In the genomic region with DNA sequence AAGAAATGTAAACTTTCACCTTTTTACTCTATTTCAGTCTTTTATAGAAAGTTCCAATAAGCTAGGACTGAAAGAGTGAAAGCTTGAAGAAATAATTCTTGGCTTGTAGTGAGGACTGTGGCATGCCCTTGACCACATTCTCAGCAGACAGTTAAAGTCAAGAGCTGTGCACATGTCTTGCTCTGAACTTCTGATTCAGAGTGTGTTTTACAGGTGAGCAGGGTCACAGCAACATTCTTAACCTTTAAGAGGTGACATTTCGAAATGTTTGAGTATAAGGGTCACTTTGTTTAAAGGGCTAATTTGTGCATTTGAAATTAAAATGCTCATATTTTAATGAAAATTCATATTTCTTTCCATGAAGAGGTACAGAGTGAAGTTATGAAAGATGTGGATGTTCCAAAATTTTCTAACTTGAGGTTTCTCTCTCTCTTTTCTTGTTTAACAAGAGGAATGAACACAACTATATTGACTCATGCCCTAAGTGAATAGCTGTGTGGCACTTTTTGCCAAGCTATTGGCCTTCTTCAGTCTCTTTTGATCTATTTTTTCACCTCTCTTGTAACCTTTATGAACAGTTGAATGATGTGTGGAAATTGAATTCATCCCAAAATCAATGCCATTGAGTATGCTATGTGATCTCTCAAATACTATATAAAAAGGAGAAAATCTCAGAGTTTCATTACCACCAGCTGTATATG, we compare ENCODE assay signal across 2 cellular contexts.
TF ChIP-seq lines count a peak whose summit lies in the region.

No MANE protein-coding gene starts in this region.

TF ChIP-seq in liver, 16 proteins besides CTCF, POLR2A, EP300 and RAD21 (continued from another document):
- TF ChIP-seq, protein P1, sequence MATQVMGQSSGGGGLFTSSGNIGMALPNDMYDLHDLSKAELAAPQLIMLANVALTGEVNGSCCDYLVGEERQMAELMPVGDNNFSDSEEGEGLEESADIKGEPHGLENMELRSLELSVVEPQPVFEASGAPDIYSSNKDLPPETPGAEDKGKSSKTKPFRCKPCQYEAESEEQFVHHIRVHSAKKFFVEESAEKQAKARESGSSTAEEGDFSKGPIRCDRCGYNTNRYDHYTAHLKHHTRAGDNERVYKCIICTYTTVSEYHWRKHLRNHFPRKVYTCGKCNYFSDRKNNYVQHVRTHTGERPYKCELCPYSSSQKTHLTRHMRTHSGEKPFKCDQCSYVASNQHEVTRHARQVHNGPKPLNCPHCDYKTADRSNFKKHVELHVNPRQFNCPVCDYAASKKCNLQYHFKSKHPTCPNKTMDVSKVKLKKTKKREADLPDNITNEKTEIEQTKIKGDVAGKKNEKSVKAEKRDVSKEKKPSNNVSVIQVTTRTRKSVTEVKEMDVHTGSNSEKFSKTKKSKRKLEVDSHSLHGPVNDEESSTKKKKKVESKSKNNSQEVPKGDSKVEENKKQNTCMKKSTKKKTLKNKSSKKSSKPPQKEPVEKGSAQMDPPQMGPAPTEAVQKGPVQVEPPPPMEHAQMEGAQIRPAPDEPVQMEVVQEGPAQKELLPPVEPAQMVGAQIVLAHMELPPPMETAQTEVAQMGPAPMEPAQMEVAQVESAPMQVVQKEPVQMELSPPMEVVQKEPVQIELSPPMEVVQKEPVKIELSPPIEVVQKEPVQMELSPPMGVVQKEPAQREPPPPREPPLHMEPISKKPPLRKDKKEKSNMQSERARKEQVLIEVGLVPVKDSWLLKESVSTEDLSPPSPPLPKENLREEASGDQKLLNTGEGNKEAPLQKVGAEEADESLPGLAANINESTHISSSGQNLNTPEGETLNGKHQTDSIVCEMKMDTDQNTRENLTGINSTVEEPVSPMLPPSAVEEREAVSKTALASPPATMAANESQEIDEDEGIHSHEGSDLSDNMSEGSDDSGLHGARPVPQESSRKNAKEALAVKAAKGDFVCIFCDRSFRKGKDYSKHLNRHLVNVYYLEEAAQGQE (IDR thresholded peaks at IDR 0.05), result no peak
- no peak for TF ChIP-seq FOXA1 (IDR thresholded peaks at IDR 0.05)
- no peak for TF ChIP-seq SP1 (IDR thresholded peaks at IDR 0.05)
- TF ChIP-seq GABPA (IDR thresholded peaks at IDR 0.05 in 1 of 2, conservative IDR thresholded peaks at IDR 0.05 in 1 of 2), result no peak
- TF ChIP-seq, protein P2, sequence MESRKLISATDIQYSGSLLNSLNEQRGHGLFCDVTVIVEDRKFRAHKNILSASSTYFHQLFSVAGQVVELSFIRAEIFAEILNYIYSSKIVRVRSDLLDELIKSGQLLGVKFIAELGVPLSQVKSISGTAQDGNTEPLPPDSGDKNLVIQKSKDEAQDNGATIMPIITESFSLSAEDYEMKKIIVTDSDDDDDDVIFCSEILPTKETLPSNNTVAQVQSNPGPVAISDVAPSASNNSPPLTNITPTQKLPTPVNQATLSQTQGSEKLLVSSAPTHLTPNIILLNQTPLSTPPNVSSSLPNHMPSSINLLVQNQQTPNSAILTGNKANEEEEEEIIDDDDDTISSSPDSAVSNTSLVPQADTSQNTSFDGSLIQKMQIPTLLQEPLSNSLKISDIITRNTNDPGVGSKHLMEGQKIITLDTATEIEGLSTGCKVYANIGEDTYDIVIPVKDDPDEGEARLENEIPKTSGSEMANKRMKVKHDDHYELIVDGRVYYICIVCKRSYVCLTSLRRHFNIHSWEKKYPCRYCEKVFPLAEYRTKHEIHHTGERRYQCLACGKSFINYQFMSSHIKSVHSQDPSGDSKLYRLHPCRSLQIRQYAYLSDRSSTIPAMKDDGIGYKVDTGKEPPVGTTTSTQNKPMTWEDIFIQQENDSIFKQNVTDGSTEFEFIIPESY (IDR thresholded peaks at IDR 0.05), result peak; percentile 34
- TF ChIP-seq NR2F2 (IDR thresholded peaks at IDR 0.05), result no peak
- no peak for TF ChIP-seq YY1 (IDR thresholded peaks at IDR 0.05)
- peak in 1 of 2 donors; percentile 27 for TF ChIP-seq JUND (IDR thresholded peaks at IDR 0.05)
- TF ChIP-seq HNF4G (IDR thresholded peaks at IDR 0.05), result no peak
- TF ChIP-seq EGR1 (IDR thresholded peaks at IDR 0.05; ENCODE audit: low read depth in 2 of 2), result no peak
- peak in 1 of 2 donors; percentile 81 for TF ChIP-seq RXRA (IDR thresholded peaks at IDR 0.05)
- TF ChIP-seq TAF1 (conservative IDR thresholded peaks at IDR 0.05), result no peak
- TF ChIP-seq HNF4A (conservative IDR thresholded peaks at IDR 0.05), result peak in 1 of 2 donors; percentile 70

TF ChIP-seq in HepG2, 621 proteins besides CTCF, POLR2A, EP300 and RAD21 (continued from another document):
- TF ChIP-seq, protein P3, sequence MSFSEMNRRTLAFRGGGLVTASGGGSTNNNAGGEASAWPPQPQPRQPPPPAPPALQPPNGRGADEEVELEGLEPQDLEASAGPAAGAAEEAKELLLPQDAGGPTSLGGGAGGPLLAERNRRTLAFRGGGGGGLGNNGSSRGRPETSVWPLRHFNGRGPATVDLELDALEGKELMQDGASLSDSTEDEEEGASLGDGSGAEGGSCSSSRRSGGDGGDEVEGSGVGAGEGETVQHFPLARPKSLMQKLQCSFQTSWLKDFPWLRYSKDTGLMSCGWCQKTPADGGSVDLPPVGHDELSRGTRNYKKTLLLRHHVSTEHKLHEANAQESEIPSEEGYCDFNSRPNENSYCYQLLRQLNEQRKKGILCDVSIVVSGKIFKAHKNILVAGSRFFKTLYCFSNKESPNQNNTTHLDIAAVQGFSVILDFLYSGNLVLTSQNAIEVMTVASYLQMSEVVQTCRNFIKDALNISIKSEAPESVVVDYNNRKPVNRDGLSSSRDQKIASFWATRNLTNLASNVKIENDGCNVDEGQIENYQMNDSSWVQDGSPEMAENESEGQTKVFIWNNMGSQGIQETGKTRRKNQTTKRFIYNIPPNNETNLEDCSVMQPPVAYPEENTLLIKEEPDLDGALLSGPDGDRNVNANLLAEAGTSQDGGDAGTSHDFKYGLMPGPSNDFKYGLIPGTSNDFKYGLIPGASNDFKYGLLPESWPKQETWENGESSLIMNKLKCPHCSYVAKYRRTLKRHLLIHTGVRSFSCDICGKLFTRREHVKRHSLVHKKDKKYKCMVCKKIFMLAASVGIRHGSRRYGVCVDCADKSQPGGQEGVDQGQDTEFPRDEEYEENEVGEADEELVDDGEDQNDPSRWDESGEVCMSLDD (CRISPR knock-in tag; IDR thresholded peaks at IDR 0.05; ENCODE audit: borderline replicate concordance), result no peak
- TF ChIP-seq YEATS2 (CRISPR knock-in tag; IDR thresholded peaks at IDR 0.05; ENCODE audit: borderline replicate concordance) (no peak), TARDBP (CRISPR knock-in tag; IDR thresholded peaks at IDR 0.05) (no peak), SNRNP70 (IDR thresholded peaks at IDR 0.05; ENCODE audit: low read depth, low read length) (no peak), BORCS8-MEF2B (CRISPR knock-in tag; IDR thresholded peaks at IDR 0.05) (no peak), ZNF850 (CRISPR knock-in tag; conservative IDR thresholded peaks at IDR 0.05) (no peak), KDM3A (CRISPR knock-in tag; IDR thresholded peaks at IDR 0.05; ENCODE audit: low read depth) (no peak), NR2C2 (CRISPR knock-in tag; IDR thresholded peaks at IDR 0.05; ENCODE audit: borderline replicate concordance) (no peak), SMAD1 (CRISPR knock-in tag; IDR thresholded peaks at IDR 0.05; ENCODE audit: borderline replicate concordance, low read depth) (no peak), MAZ (IDR thresholded peaks at IDR 0.05; ENCODE audit: borderline replicate concordance, low read depth, low read length) (no peak), MAZ (CRISPR knock-in tag; IDR thresholded peaks at IDR 0.05; ENCODE audit: low read depth) (no peak), ZNF326 (CRISPR knock-in tag; IDR thresholded peaks at IDR 0.05; ENCODE audit: borderline replicate concordance) (no peak), SRSF4 (IDR thresholded peaks at IDR 0.05; ENCODE audit: low read depth, low read length, poor library complexity, severe bottlenecking) (no peak), SAFB2 (CRISPR knock-in tag; IDR thresholded peaks at IDR 0.05; ENCODE audit: borderline replicate concordance, low read depth) (no peak), RBM39 (IDR thresholded peaks at IDR 0.05; ENCODE audit: low read depth, low read length, poor library complexity, severe bottlenecking) (no peak), ZNF563 (CRISPR knock-in tag; IDR thresholded peaks at IDR 0.05) (no peak), ISX (CRISPR knock-in tag; conservative IDR thresholded peaks at IDR 0.05) (no peak)
- TF ChIP-seq, protein P1 (IDR thresholded peaks at IDR 0.05; ENCODE audit: borderline replicate concordance in 1 of 2, low read depth in 1 of 2, low read length in 2 of 2), result no peak
- TF ChIP-seq, protein P4, sequence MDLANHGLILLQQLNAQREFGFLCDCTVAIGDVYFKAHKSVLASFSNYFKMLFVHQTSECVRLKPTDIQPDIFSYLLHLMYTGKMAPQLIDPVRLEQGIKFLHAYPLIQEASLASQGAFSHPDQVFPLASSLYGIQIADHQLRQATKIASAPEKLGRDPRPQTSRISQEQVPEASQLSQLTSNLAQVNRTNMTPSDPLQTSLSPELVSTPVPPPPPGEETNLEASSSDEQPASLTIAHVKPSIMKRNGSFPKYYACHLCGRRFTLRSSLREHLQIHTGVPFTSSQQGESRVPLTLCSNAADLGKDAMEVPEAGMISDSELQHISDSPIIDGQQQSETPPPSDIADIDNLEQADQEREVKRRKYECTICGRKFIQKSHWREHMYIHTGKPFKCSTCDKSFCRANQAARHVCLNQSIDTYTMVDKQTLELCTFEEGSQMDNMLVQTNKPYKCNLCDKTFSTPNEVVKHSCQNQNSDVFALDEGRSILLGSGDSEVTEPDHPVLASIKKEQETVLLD (CRISPR knock-in tag; IDR thresholded peaks at IDR 0.05; ENCODE audit: low read depth), result no peak
- TF ChIP-seq, protein P5, sequence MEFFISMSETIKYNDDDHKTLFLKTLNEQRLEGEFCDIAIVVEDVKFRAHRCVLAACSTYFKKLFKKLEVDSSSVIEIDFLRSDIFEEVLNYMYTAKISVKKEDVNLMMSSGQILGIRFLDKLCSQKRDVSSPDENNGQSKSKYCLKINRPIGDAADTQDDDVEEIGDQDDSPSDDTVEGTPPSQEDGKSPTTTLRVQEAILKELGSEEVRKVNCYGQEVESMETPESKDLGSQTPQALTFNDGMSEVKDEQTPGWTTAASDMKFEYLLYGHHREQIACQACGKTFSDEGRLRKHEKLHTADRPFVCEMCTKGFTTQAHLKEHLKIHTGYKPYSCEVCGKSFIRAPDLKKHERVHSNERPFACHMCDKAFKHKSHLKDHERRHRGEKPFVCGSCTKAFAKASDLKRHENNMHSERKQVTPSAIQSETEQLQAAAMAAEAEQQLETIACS (CRISPR knock-in tag; IDR thresholded peaks at IDR 0.05), result no peak
